ENCODE assay signal across 21 cellular contexts in genomic region chr5:135225856-135226560, GRCh38.
DNase-seq lines count a peak whose midpoint lies in the region; FAIRE-seq and TF ChIP-seq lines count a peak whose summit lies in the region.
"Had no signal": no experiment of that assay in that cellular context is flagged by ENCODE, and none has a peak within 500 bp of the region (broad histone marks: within the 10 kb centered on the region; RNA-seq: fewer than 3 reads in every experiment).

No MANE protein-coding gene starts in this region.

- peak; percentile 31 for DNase-seq in activated effector memory CD4-positive, alpha-beta T cell treated with anti-CD3 and anti-CD28 coated beads, Interleukin-2, amount 50 U/mL, for 16 hours
- no peak for DNase-seq in activated effector memory CD4-positive, alpha-beta T cell treated with Interleukin-2 at 50 U/mL for 16 hours
- DNase-seq in Peyer's patch = peak in 2 of 3 donors; percentile 19 to 29
- DNase-seq in kidney = peak; percentile 63
- no peak for DNase-seq in HEK293T (ENCODE audit: extremely low spot score)
- DNase-seq in cerebellar nuclear complex (lab: John Stamatoyannopoulos, UW) = no peak
- DNase-seq in NCI-H510A (lab: John Stamatoyannopoulos, UW) = no peak
- DNase-seq: activated CD4-positive, alpha-beta T cell treated with anti-CD3 and anti-CD28 coated beads for 36 hours; activated gamma-delta T cell treated with Interleukin-2 at 50 U/mL for 16 hours; HCEC 1CT; mammary epithelial cell; natural killer cell; NCI-H1105 treated with DMSO at 0.1 percent for 48 hours; NCI-H2171; SIG-M5; stimulated activated naive CD4-positive, alpha-beta T cell; trophoblast cell had no signal

- H3K9me3 ChIP-seq in Peyer's patch (peaks cover 0 to 4% (median 0%) of the 10 kb centered on the region in 4 donors), kidney (ENCODE audit: control insufficient read depth in 1 of 2, low read length in 2 of 2) (peaks cover 2 to 10% of the 10 kb centered on the region in 2 donors), subcutaneous abdominal adipose tissue (ENCODE audit: control insufficient read depth in 5 of 5, low read length in 5 of 5) (peaks cover 0 to 4% (median 0%) of the 10 kb centered on the region in 5 donors)
- H3K9me3 ChIP-seq: ascending aorta, prostate gland had no signal

- no peaks in the 10 kb centered on the region for H3K36me3 ChIP-seq in Peyer's patch
- no peaks in the 10 kb centered on the region for H3K36me3 ChIP-seq in kidney (ENCODE audit: control insufficient read depth in 1 of 2, insufficient read depth in 2 of 2, low read length in 2 of 2)
- H3K36me3 ChIP-seq in subcutaneous abdominal adipose tissue (ENCODE audit: control insufficient read depth in 5 of 5, insufficient read depth in 5 of 5, low read length in 5 of 5) = no peaks in the 10 kb centered on the region
- H3K36me3 ChIP-seq: ascending aorta, prostate gland had no signal

- no peak overlapping the region for H3K9ac ChIP-seq in kidney (ENCODE audit: low read length in 2 of 2)
- H3K9ac ChIP-seq in subcutaneous abdominal adipose tissue (ENCODE audit: low read length in 5 of 5) = no peak overlapping the region

- H3K27me3 ChIP-seq in Peyer's patch = no peaks in the 10 kb centered on the region
- H3K27me3 ChIP-seq in subcutaneous abdominal adipose tissue (ENCODE audit: control insufficient read depth in 5 of 5, insufficient read depth in 4 of 5, low read length in 5 of 5) = no peaks in the 10 kb centered on the region
- H3K27me3 ChIP-seq: ascending aorta had no signal

- no peaks in the 10 kb centered on the region for H3K4me1 ChIP-seq in Peyer's patch
- H3K4me1 ChIP-seq in kidney (ENCODE audit: control insufficient read depth in 1 of 2, insufficient read depth in 1 of 2, low read depth in 1 of 2, low read length in 2 of 2) = no peaks in the 10 kb centered on the region
- peaks cover 3 to 46% (median 37%) of the 10 kb centered on the region in 5 donors for H3K4me1 ChIP-seq in subcutaneous abdominal adipose tissue (ENCODE audit: control insufficient read depth in 5 of 5, insufficient read depth in 5 of 5, low read length in 5 of 5)
- H3K4me1 ChIP-seq: prostate gland had no signal

- TF ChIP-seq CTCF in Peyer's patch (IDR thresholded peaks at IDR 0.05) = no peak
- no peak for TF ChIP-seq CTCF in kidney (IDR thresholded peaks at IDR 0.05; ENCODE audit: borderline replicate concordance, extremely low read depth, insufficient read depth)

- POLR2A ChIA-PET in HEK293T (lab: Yijun Ruan, JAX) = no interaction called here

- H3K4me3 ChIP-seq in Peyer's patch (no peak overlapping the region), kidney (ENCODE audit: low read length in 2 of 2) (no peak overlapping the region), subcutaneous abdominal adipose tissue (ENCODE audit: low read depth in 1 of 5, low read length in 5 of 5) (no peak overlapping the region)
- H3K4me3 ChIP-seq: ascending aorta, prostate gland had no signal

- CTCF ChIA-PET in HEK293T (lab: Yijun Ruan, JAX) = no interaction called here

- no peak overlapping the region for H3K27ac ChIP-seq in Peyer's patch
- no peak overlapping the region for H3K27ac ChIP-seq in kidney (ENCODE audit: low read depth in 2 of 2, low read length in 2 of 2)
- peak overlapping the region; percentile 14 for H3K27ac ChIP-seq in subcutaneous abdominal adipose tissue (ENCODE audit: low read depth, low read length)
- H3K27ac ChIP-seq: ascending aorta, prostate gland had no signal

- TF ChIP-seq POLR2A in Peyer's patch (IDR thresholded peaks at IDR 0.05) = no peak

- intact Hi-C loops in kidney (cut with DNase I) = no loop called here

- no peak for FAIRE-seq in kidney (lab: Jason Lieb, UNC)
- FAIRE-seq: frontal cortex had no signal

TF ChIP-seq in HEK293T, 16 proteins besides CTCF, POLR2A, EP300 and RAD21:
- TF ChIP-seq ELF4 (IDR thresholded peaks at IDR 0.05) = no peak
- TF ChIP-seq NFRKB (IDR thresholded peaks at IDR 0.05) = no peak
- TF ChIP-seq TARDBP (IDR thresholded peaks at IDR 0.05) = no peak
- TF ChIP-seq, protein P1, sequence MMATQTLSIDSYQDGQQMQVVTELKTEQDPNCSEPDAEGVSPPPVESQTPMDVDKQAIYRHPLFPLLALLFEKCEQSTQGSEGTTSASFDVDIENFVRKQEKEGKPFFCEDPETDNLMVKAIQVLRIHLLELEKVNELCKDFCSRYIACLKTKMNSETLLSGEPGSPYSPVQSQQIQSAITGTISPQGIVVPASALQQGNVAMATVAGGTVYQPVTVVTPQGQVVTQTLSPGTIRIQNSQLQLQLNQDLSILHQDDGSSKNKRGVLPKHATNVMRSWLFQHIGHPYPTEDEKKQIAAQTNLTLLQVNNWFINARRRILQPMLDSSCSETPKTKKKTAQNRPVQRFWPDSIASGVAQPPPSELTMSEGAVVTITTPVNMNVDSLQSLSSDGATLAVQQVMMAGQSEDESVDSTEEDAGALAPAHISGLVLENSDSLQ (IDR thresholded peaks at IDR 0.05) = no peak
- no peak for TF ChIP-seq ARNT (IDR thresholded peaks at IDR 0.05)
- TF ChIP-seq SUZ12 (IDR thresholded peaks at IDR 0.05) = no peak
- no peak for TF ChIP-seq HDGF (IDR thresholded peaks at IDR 0.05; ENCODE audit: borderline replicate concordance)
- no peak for TF ChIP-seq CTBP1 (IDR thresholded peaks at IDR 0.05; ENCODE audit: borderline replicate concordance)
- TF ChIP-seq L3MBTL2 (conservative IDR thresholded peaks at IDR 0.05) = no peak
- TF ChIP-seq LEF1 (IDR thresholded peaks at IDR 0.05; ENCODE audit: borderline replicate concordance) = no peak
- no peak for TF ChIP-seq ZNF384 (IDR thresholded peaks at IDR 0.05)
- no peak for TF ChIP-seq FOXA1 (IDR thresholded peaks at IDR 0.05)
- TF ChIP-seq FOXM1 (IDR thresholded peaks at IDR 0.05; ENCODE audit: borderline replicate concordance) = no peak

Comparison
In these comparisons a context has a peak if more than half of its experiments do, and no peak if none do; other contexts are left out.
1. DNase-seq: peak in activated effector memory CD4-positive, alpha-beta T cell treated with anti-CD3 and anti-CD28 coated beads, Interleukin-2, amount 50 U/mL, for 16 hours (single experiment), Peyer's patch (2 of 3) and kidney (single experiment); none in activated effector memory CD4-positive, alpha-beta T cell treated with Interleukin-2 at 50 U/mL for 16 hours (single experiment), HEK293T (single experiment), cerebellar nuclear complex (0 of 2) and NCI-H510A (single experiment).